8 cellular contexts compared by ENCODE assay signal in the genomic region with DNA sequence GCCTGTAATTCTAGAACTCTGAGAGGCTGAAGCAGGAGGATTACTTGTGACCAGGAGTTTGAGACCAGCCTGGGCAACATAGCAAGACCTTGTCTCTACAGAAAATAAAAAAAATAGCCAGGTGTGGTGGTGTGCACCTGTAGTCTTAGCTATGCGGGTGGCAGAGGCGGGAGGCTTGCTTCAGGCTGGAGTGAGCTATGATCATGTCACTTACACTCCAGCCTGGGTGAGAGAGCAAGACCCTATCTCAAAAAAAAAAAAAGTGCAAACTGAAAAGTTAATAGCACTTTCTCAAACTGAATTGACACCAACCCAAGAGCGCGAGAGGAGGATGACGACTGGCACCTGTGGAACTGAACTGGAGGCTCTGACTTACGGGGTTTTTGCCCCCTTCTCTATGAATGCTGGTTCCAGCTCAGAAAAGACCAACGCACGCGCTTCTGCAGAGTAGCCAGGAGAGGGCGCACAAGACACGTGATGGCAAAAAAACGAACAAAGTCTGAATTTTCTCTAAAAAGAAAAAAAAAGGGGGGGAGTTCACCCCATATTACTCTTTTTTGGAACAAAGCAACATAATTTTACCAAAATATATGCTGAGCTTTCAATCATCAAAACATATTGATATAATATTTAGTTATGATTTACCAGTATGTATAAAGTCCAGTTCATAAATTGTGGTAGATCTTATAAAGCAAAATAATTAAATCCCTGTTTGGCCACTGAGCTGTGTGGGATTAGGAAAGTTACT. TPM values are rescaled to one million over a fixed set of nuclear protein-coding genes. Genes with fewer than 3 reads are reported as not detected.
DNase-seq lines count a peak whose midpoint lies in the region; ATAC-seq, FAIRE-seq and TF ChIP-seq lines count a peak whose summit lies in the region.

No MANE protein-coding gene starts in this region.

- peak; percentile 90 for TF ChIP-seq CTCF in NB4 (IDR thresholded peaks at IDR 0.05; ENCODE audit: low read depth, low read length)

- peak; percentile 82 for FAIRE-seq in G401.6 (lab: Jason Lieb, UNC)

- peaks cover 1% of the 10 kb centered on the region for H3K27me3 Mint-ChIP-seq in T-helper 17 cell

- H3K4me1 Mint-ChIP-seq in T-helper 17 cell = no peaks in the 10 kb centered on the region

- TF ChIP-seq POLR2A in NB4 (IDR thresholded peaks at IDR 0.05; ENCODE audit: extremely low read depth, insufficient read length) = no peak

- H3K4me3 ChIP-seq in NB4 (ENCODE audit: low read depth, low read length) = no peak overlapping the region

- H3K36me3 Mint-ChIP-seq in T-helper 17 cell (ENCODE audit: low read depth) = no peaks in the 10 kb centered on the region

- no peak overlapping the region for H3K4me3 Mint-ChIP-seq in T-helper 17 cell

- ATAC-seq in T-helper 17 cell (peak; percentile 83), GM21737 (IDR thresholded peaks at IDR 0.05; ENCODE audit: unreplicated experiment) (no peak)

- no peaks in the 10 kb centered on the region for H3K9me3 ChIP-seq in T-helper 17 cell (ENCODE audit: control insufficient read depth, low read length, poor library complexity, severe bottlenecking)

- peak; percentile 69 for DNase-seq in NB4 (ENCODE audit: low read depth)
- peak; percentile 32 to 61 (median 35) for DNase-seq in T-helper 17 cell
- peak; percentile 34 for DNase-seq in amniotic stem cell (lab: John Stamatoyannopoulos, UW)
- peak; percentile 68 for DNase-seq in iPS-NIHi11 (ENCODE audit: low spot score)
- DNase-seq in stimulated activated CD4-positive, alpha-beta T cell treated with anti-CD3 and anti-CD28 coated beads, Interleukin-1b, Interleukin-23, amount 100 ng/mL, for 1 hour (ENCODE audit: low read depth in 2 of 2) = peak; percentile 14 to 35
- DNase-seq in islet precursor cell = no peak

- no peak overlapping the region for H3K27ac Mint-ChIP-seq in T-helper 17 cell

RNA-seq across cellular contexts. Expression of a gene that starts 23.7 kb away (rescaled TPM):
- total RNA-seq in T-helper 17 cell = under 1 TPM; 0.15 to 0.37 TPM

RNA-seq across cellular contexts. Expression of a gene that starts 30.9 kb away (rescaled TPM):
- total RNA-seq in T-helper 17 cell = under 1 TPM in 1 of 2 donors, not detected in 1; 0.12 TPM
